In genomic region chr7:14309432-14309831, GRCh38 we compare ENCODE assay signal across 20 cellular contexts.
"Had no signal": no experiment of that assay in that cellular context is flagged by ENCODE, and none has a peak within 500 bp of the region (broad histone marks: within the 10 kb centered on the region; RNA-seq: fewer than 3 reads in every experiment).

No MANE protein-coding gene starts in this region.

- H3K4me1 ChIP-seq: adrenal gland had no signal

- ATAC-seq: activated CD4-positive, alpha-beta T cell treated with anti-CD3 and anti-CD28 coated beads for 36 hours; activated CD8-positive, alpha-beta T cell treated with anti-CD3 and anti-CD28 coated beads for 36 hours; Panc1; Right ventricle myocardium inferior had no signal

- DNase-seq: activated CD4-positive, alpha-beta T cell treated with anti-CD3 and anti-CD28 coated beads for 36 hours; activated CD4-positive, alpha-beta T cell treated with anti-CD3 and anti-CD28 coated beads, Interleukin-2, amount 50 U/mL, for 1 hour; activated CD8-positive, alpha-beta memory T cell treated with anti-CD3 and anti-CD28 coated beads, Interleukin-2, amount 50 U/mL, for 4 hours; activated CD8-positive, alpha-beta T cell treated with anti-CD3 and anti-CD28 coated beads for 36 hours; activated naive CD4-positive, alpha-beta T cell treated with anti-CD3 and anti-CD28 coated beads, Interleukin-2, amount 50 U/mL, for 16 hours; activated naive CD8-positive, alpha-beta T cell treated with anti-CD3 and anti-CD28 coated beads, Interleukin-2, amount 10 ng/mL, durations not matched to agents 7 days and 5 days; adrenal gland; anterior cingulate cortex; cerebellar nuclear complex; NCI-H1105 treated with DMSO at 0.1 percent for 48 hours; NCI-H1436 treated with DMSO at 0.1 percent for 48 hours; NCI-H187; NCI-H2081; NCI-H510A treated with DMSO at 0.1 percent for 48 hours; NCI-H69; RPMI8226; WERI-Rb-1 had no signal

- H3K36me3 ChIP-seq: adrenal gland, WERI-Rb-1 had no signal

- H3K27ac ChIP-seq: adrenal gland, SK-N-MC, WERI-Rb-1 had no signal

- H3K9me3 ChIP-seq: adrenal gland had no signal

- H3K27me3 ChIP-seq: adrenal gland had no signal

- H3K4me3 ChIP-seq: adrenal gland, SK-N-MC had no signal
